In genomic region chr12:52300796-52301691, GRCh38 we compare ENCODE assay signal across 1 cellular context.
TF ChIP-seq lines count a peak whose summit lies in the region.

No MANE protein-coding gene starts in this region.

TF ChIP-seq in HEK293, 187 proteins besides CTCF, POLR2A, EP300 and RAD21:
- peak; percentile 94 for TF ChIP-seq REST (tag by site-specific recombination; IDR thresholded peaks at IDR 0.05)
- TF ChIP-seq ZBTB11 (tag by site-specific recombination; conservative IDR thresholded peaks at IDR 0.05; ENCODE audit: low read depth), result no peak
- 0 out of 2 replicates have a peak, but pooled peaks have one; percentile 44 for TF ChIP-seq SALL2 (tag by site-specific recombination; IDR thresholded peaks at IDR 0.05; ENCODE audit: borderline replicate concordance)
- TF ChIP-seq ZFHX2 (tag by site-specific recombination; conservative IDR thresholded peaks at IDR 0.05), result peak; percentile 59
- TF ChIP-seq EGR2 (tag by site-specific recombination; IDR thresholded peaks at IDR 0.05; ENCODE audit: low read depth), result peak; percentile 84
